Comparison of ENCODE assay signal across 8 cellular contexts in genomic region chr4:185165605-185166063, GRCh38. TPM values are rescaled to one million over a fixed set of nuclear protein-coding genes. Genes with fewer than 3 reads are reported as not detected.
DNase-seq lines count a peak whose midpoint lies in the region; ATAC-seq and TF ChIP-seq lines count a peak whose summit lies in the region.

No MANE protein-coding gene starts in this region.

- DNase-seq in left cardiac atrium (no peak), right atrium auricular region (ENCODE audit: low spot score) (no peak), RPMI7951 (ENCODE audit: low read depth) (peak; percentile 80), myocyte (ENCODE audit: low read depth) (peak; percentile 62), colonic mucosa (no peak), DMS79 treated with DMSO at 0.1 percent for 48 hours (lab: John Stamatoyannopoulos, UW) (no peak)

- no peaks in the 10 kb centered on the region for H3K27me3 ChIP-seq in right atrium auricular region
- no peaks in the 10 kb centered on the region for H3K27me3 ChIP-seq in colonic mucosa

- peak; percentile 26 to 73 for ATAC-seq in left cardiac atrium
- peak; percentile 88 for ATAC-seq in HG02840 (IDR thresholded peaks at IDR 0.05; ENCODE audit: low FRiP score, unreplicated experiment)
- no peak for ATAC-seq in HG02970 (IDR thresholded peaks at IDR 0.05; ENCODE audit: low FRiP score, unreplicated experiment)

- no peak overlapping the region for H3K9ac ChIP-seq in colonic mucosa (ENCODE audit: low read depth in 2 of 2, low read length in 2 of 2)

- H3K36me3 ChIP-seq in right atrium auricular region (peaks cover 21% of the 10 kb centered on the region), colonic mucosa (no peaks in the 10 kb centered on the region)

- no peak for TF ChIP-seq CTCF in right atrium auricular region (IDR thresholded peaks at IDR 0.05)
- TF ChIP-seq CTCF in colonic mucosa (IDR thresholded peaks at IDR 0.05): no peak

- no peak overlapping the region for H3K4me3 ChIP-seq in right atrium auricular region
- H3K4me3 ChIP-seq in colonic mucosa: no peak overlapping the region

- no peak overlapping the region for H3K27ac ChIP-seq in right atrium auricular region
- no peak overlapping the region for H3K27ac ChIP-seq in colonic mucosa

- no peaks in the 10 kb centered on the region for H3K4me1 ChIP-seq in right atrium auricular region
- no peaks in the 10 kb centered on the region for H3K4me1 ChIP-seq in colonic mucosa

- intact Hi-C loops in left cardiac atrium (cut with DNase I) (no loop called here), colonic mucosa (cut with DNase I) (no loop called here)

- H3K9me3 ChIP-seq in right atrium auricular region (no peaks in the 10 kb centered on the region), colonic mucosa (no peaks in the 10 kb centered on the region)

RNA-seq across cellular contexts. Expression of gene SLC25A4, which starts 22.6 kb away (rescaled TPM):
- 1,000 to 10,000 TPM; 1,198 to 1,507 TPM for total RNA-seq in left cardiac atrium
- total RNA-seq in right atrium auricular region: 1,000 to 10,000 TPM in 1 of 2 donors, 100 to 1,000 TPM in 1; 918 to 1,103 TPM
- total RNA-seq in RPMI7951 (2014; rRNA removed; shearing (Covaris generic)): 9.0 and 13.3 TPM in 2 replicates
- total RNA-seq in myocyte: 47.7 and 96.2 TPM in 2 replicates
- 34.1 TPM for polyA plus RNA-seq in myocyte (2012)
- total RNA-seq in colonic mucosa: 10 to 100 TPM; 35.0 to 44.6 TPM

RNA-seq across cellular contexts. Expression of gene CFAP97, which starts 38.2 kb away (rescaled TPM):
- total RNA-seq in left cardiac atrium: 10 to 100 TPM; 16.8 to 25.9 TPM
- 10 to 100 TPM; 14.1 to 15.1 TPM for total RNA-seq in right atrium auricular region
- 23.7 and 28.1 TPM in 2 replicates for total RNA-seq in RPMI7951 (2014; rRNA removed; shearing (Covaris generic))
- total RNA-seq in myocyte: 36.2 and 46.8 TPM in 2 replicates
- polyA plus RNA-seq in myocyte (2012): 9.8 TPM
- 10 to 100 TPM; 12.2 to 22.4 TPM for total RNA-seq in colonic mucosa

RNA-seq across cellular contexts. Expression of gene SNX25, which starts 43.8 kb away (rescaled TPM):
- total RNA-seq in left cardiac atrium (10 to 100 TPM; 15.4 to 16.6 TPM), right atrium auricular region (10 to 100 TPM; 13.2 to 16.8 TPM), myocyte (12.9 and 16.7 TPM in 2 replicates), colonic mucosa (10 to 100 TPM; 13.3 to 30.6 TPM)
- 16.1 and 18.3 TPM in 2 replicates for total RNA-seq in RPMI7951 (2014; rRNA removed; shearing (Covaris generic))
- polyA plus RNA-seq in myocyte (2012): 7.1 TPM

Comparison
In these comparisons a context has a peak if more than half of its experiments do, and no peak if none do; other contexts are left out.
1. DNase-seq: peak in RPMI7951 (single experiment) and myocyte (single experiment); none in left cardiac atrium (single experiment), right atrium auricular region (single experiment), colonic mucosa (single experiment) and DMS79 treated with DMSO at 0.1 percent for 48 hours (single experiment).